In the genomic region with DNA sequence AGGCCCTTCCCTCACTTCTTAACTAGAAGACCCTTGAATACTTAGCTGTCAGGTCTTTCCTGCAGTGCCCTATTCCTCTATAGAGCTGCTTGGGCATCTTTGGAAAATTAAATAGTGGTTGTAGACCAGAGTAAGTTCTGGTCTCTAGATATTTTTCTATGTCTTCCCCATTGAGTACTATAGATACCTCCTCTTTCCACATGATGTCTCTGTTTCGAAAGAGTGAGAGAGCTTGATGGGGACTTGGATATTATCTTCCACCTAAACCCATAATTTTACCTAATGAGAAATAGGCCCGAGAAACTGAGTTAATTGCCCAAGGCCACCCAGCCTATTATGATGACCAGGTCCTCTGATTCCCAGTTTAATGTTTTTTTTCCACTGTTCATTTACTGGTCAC, we compare ENCODE assay signal across 12 cellular contexts.
"Had no signal": no experiment of that assay in that cellular context is flagged by ENCODE, and none has a peak within 500 bp of the region (broad histone marks: within the 10 kb centered on the region; RNA-seq: fewer than 3 reads in every experiment).

No MANE protein-coding gene starts in this region.

- ATAC-seq: activated naive CD4-positive, alpha-beta T cell treated with anti-CD3 and anti-CD28 coated beads, Interleukin-2, amount 50 U/mL, for 72 hours; stimulated activated effector memory CD8-positive, alpha-beta T cell treated with anti-CD3 and anti-CD28 coated beads, Interleukin-12 subunit alpha, Interleukin-12 subunit beta, amount 100 ng/mL, for 72 hours had no signal

- H3K4me3 Mint-ChIP-seq: activated CD4-positive, alpha-beta T cell treated with anti-CD3 and anti-CD28 coated beads, Interleukin-2, amount 10 ng/mL, durations not matched to agents 7 days and 5 days; nephron; stimulated activated effector memory CD8-positive, alpha-beta T cell treated with anti-CD3 and anti-CD28 coated beads, Interleukin-12 subunit alpha, Interleukin-12 subunit beta, amount 100 ng/mL, for 72 hours had no signal

- H3K9me3 Mint-ChIP-seq: stimulated activated effector memory CD8-positive, alpha-beta T cell treated with anti-CD3 and anti-CD28 coated beads, Interleukin-12 subunit alpha, Interleukin-12 subunit beta, amount 100 ng/mL, for 72 hours had no signal

- H3K9me3 ChIP-seq: sigmoid colon, stomach, vagina had no signal

- DNase-seq: activated CD4-positive, alpha-beta T cell treated with anti-CD3 and anti-CD28 coated beads, Interleukin-2, amount 10 ng/mL, durations not matched to agents 7 days and 5 days; activated CD4-positive, CD25-positive, alpha-beta regulatory T cell; amniotic stem cell; posterior cingulate gyrus; sigmoid colon; stimulated activated CD4-positive, alpha-beta T cell treated with anti-CD3 and anti-CD28 coated beads, Interleukin-4, amount 100 ng/mL, for 24 hours; stomach; T-helper 9 cell had no signal

- H3K27ac Mint-ChIP-seq: activated CD4-positive, alpha-beta T cell treated with anti-CD3 and anti-CD28 coated beads, Interleukin-2, amount 10 ng/mL, durations not matched to agents 7 days and 5 days; activated naive CD4-positive, alpha-beta T cell treated with anti-CD3 and anti-CD28 coated beads, Interleukin-2, amount 50 U/mL, for 72 hours; nephron; stimulated activated effector memory CD8-positive, alpha-beta T cell treated with anti-CD3 and anti-CD28 coated beads, Interleukin-12 subunit alpha, Interleukin-12 subunit beta, amount 100 ng/mL, for 72 hours had no signal

- H3K27me3 Mint-ChIP-seq: activated CD4-positive, alpha-beta T cell treated with anti-CD3 and anti-CD28 coated beads, Interleukin-2, amount 10 ng/mL, durations not matched to agents 7 days and 5 days had no signal
